29 cellular contexts compared by ENCODE assay signal in genomic region chr14:99952039-99952438, GRCh38.
"Had no signal": no experiment of that assay in that cellular context is flagged by ENCODE, and none has a peak within 500 bp of the region (broad histone marks: within the 10 kb centered on the region; RNA-seq: fewer than 3 reads in every experiment).

No MANE protein-coding gene starts in this region.

- H3K4me3 Mint-ChIP-seq: activated CD4-positive, alpha-beta T cell treated with anti-CD3 and anti-CD28 coated beads for 36 hours; activated CD4-positive, alpha-beta T cell treated with anti-CD3 and anti-CD28 coated beads, Interleukin-2, amount 10 ng/mL, durations not matched to agents 7 days and 5 days; activated naive CD4-positive, alpha-beta T cell treated with anti-CD3 and anti-CD28 coated beads, Interleukin-2, amount 50 U/mL, for 24 hours; activated naive CD8-positive, alpha-beta T cell treated with anti-CD3 and anti-CD28 coated beads, Interleukin-2, amount 10 ng/mL, durations not matched to agents 7 days and 5 days; activated T-cell treated with anti-CD3 and anti-CD28 coated beads, Interleukin-2, amount 50 U/mL, for 24 hours; brain; T-helper 1 cell treated with Interleukin-12 subunit alpha and Interleukin-12 subunit beta and Interleukin-4 antibody, amounts not matched to agents 30 μg/mL and 1 μg/mL, for 36 hours; T-helper 2 cell treated with Interferon-gamma antibody and Interleukin-4, amounts not matched to agents 5 μg/mL and 100 μg/mL, for 36 hours had no signal

- H3K27me3 ChIP-seq: SJCRH30 had no signal

- H3K4me3 ChIP-seq: SJCRH30, SK-N-MC had no signal

- H3K27ac ChIP-seq: SJCRH30, SK-N-MC had no signal

- DNase-seq: activated CD4-positive, alpha-beta T cell treated with anti-CD3 and anti-CD28 coated beads for 36 hours; activated CD4-positive, alpha-beta T cell treated with anti-CD3 and anti-CD28 coated beads, Interleukin-2, amount 10 ng/mL, durations not matched to agents 7 days and 5 days; activated CD4-positive, alpha-beta T cell treated with anti-CD3 and anti-CD28 coated beads, Interleukin-2, amount 50 U/mL, for 48 hours; activated CD8-positive, alpha-beta T cell treated with anti-CD3 and anti-CD28 coated beads, Interleukin-2, amount 10 ng/mL, durations not matched to agents 7 days and 5 days; activated gamma-delta T cell; activated naive CD4-positive, alpha-beta T cell treated with Interleukin-2 at 50 U/mL for 16 hours; activated naive CD8-positive, alpha-beta T cell treated with anti-CD3 and anti-CD28 coated beads, Interleukin-2, amount 10 ng/mL, durations not matched to agents 7 days and 5 days; activated T-cell treated with anti-CD3 and anti-CD28 coated beads, Interleukin-2, amount 50 U/mL, for 24 hours; amygdala; central memory CD4-positive, alpha-beta T cell; Karpas-422; NCI-H1105; NCI-H1417 treated with DMSO at 0.1 percent for 48 hours; NCI-H187 treated with DMSO at 0.1 percent for 48 hours; NCI-H2081; NCI-H2171 treated with DMSO at 0.1 percent for 48 hours; NCI-H2227 treated with DMSO at 0.1 percent for 48 hours; NCI-H524 treated with DMSO at 0.1 percent for 48 hours; SHP77; SJCRH30 had no signal

- FAIRE-seq: TTC549 had no signal

- H3K9me3 Mint-ChIP-seq: activated T-helper 2 cell treated with anti-CD3 and anti-CD28 coated beads, Interferon-gamma antibody, Interleukin-2, Interleukin-4, amounts not matched to agents 10 μg/mL and 5 μg/mL and 100 μg/mL, durations not matched to agents 14 hours and 24 hours and 36 hours had no signal

- H3K27ac Mint-ChIP-seq: activated CD4-positive, alpha-beta T cell treated with anti-CD3 and anti-CD28 coated beads, Interleukin-2, amount 10 ng/mL, durations not matched to agents 7 days and 5 days; activated T-helper 2 cell treated with anti-CD3 and anti-CD28 coated beads, Interferon-gamma antibody, Interleukin-2, Interleukin-4, amounts not matched to agents 10 μg/mL and 5 μg/mL and 100 μg/mL, durations not matched to agents 14 hours and 24 hours and 36 hours; brain; T-helper 2 cell treated with Interferon-gamma antibody and Interleukin-4, amounts not matched to agents 5 μg/mL and 100 μg/mL, for 36 hours had no signal

- H3K36me3 Mint-ChIP-seq: activated naive CD4-positive, alpha-beta T cell treated with anti-CD3 and anti-CD28 coated beads, Interleukin-2, amount 50 U/mL, for 24 hours; brain had no signal

- ATAC-seq: activated CD4-positive, alpha-beta T cell treated with anti-CD3 and anti-CD28 coated beads for 36 hours; activated CD4-positive, CD25-positive, alpha-beta regulatory T cell treated with anti-CD3 and anti-CD28 coated beads, Interleukin-2, amount 50 U/mL, for 24 hours; activated CD8-positive, alpha-beta T cell treated with anti-CD3 and anti-CD28 coated beads, Interleukin-2, amount 10 ng/mL, durations not matched to agents 7 days and 5 days; Panc1 had no signal

- H3K27me3 Mint-ChIP-seq: brain had no signal
